Comparison of ENCODE assay signal across 27 cellular contexts in genomic region chr9:72151099-72151498, GRCh38. TPM values are rescaled to one million over a fixed set of nuclear protein-coding genes. Genes with fewer than 3 reads are reported as not detected.
"Had no signal": no experiment of that assay in that cellular context is flagged by ENCODE, and none has a peak within 500 bp of the region (broad histone marks: within the 10 kb centered on the region; RNA-seq: fewer than 3 reads in every experiment).

No MANE protein-coding gene starts in this region.

- H3K36me3 Mint-ChIP-seq: activated naive CD8-positive, alpha-beta T cell treated with anti-CD3 and anti-CD28 coated beads for 36 hours; neural progenitor cell; WTC11 had no signal

- H3K9me3 ChIP-seq: gastrocnemius medialis had no signal

- H3K27me3 ChIP-seq: gastrocnemius medialis had no signal

- H3K36me3 ChIP-seq: cardiac muscle cell, gastrocnemius medialis, neural progenitor cell had no signal

- H3K4me3 ChIP-seq: cardiac muscle cell, gastrocnemius medialis, neural progenitor cell had no signal

- FAIRE-seq: TTC549 had no signal

- H3K4me3 Mint-ChIP-seq: activated CD8-positive, alpha-beta T cell treated with anti-CD3 and anti-CD28 coated beads for 36 hours; activated naive CD8-positive, alpha-beta T cell treated with anti-CD3 and anti-CD28 coated beads for 36 hours; activated T-helper 17 cell treated with anti-CD3 and anti-CD28 coated beads, Interleukin-2, amount 50 U/mL, for 72 hours; endodermal cell; memory B cell; naive thymus-derived CD4-positive, alpha-beta T cell; neural progenitor cell; stimulated activated memory B cell treated with anti-CD40 and anti-IgM and Interleukin-4, amounts not matched to agents 10 μg/mL and 1 μg/mL and 100 μg/mL, for 72 hours had no signal

- H3K9ac ChIP-seq: neural progenitor cell had no signal

- DNase-seq: activated CD4-positive, alpha-beta T cell treated with anti-CD3 and anti-CD28 coated beads for 48 hours; activated CD8-positive, alpha-beta T cell treated with anti-CD3 and anti-CD28 coated beads for 36 hours; activated naive CD4-positive, alpha-beta T cell; activated naive CD8-positive, alpha-beta T cell treated with anti-CD3 and anti-CD28 coated beads for 36 hours; activated T-cell treated with anti-CD3 and anti-CD28 coated beads, Interleukin-2, amount 50 U/mL, for 1 hour; amniotic stem cell; dermis blood vessel endothelial cell; endodermal cell; erythroblast; gastrocnemius medialis; head of caudate nucleus; kidney glomerular epithelial cell; left ventricle myocardium superior; naive thymus-derived CD4-positive, alpha-beta T cell; right cardiac atrium; stimulated activated CD4-positive, alpha-beta T cell treated with anti-CD3 and anti-CD28 coated beads, Interleukin-4, amount 100 ng/mL, for 4 hours had no signal

- H3K4me1 Mint-ChIP-seq: activated T-helper 17 cell treated with anti-CD3 and anti-CD28 coated beads, Interleukin-2, amount 50 U/mL, for 72 hours; endodermal cell had no signal

- ATAC-seq: activated CD8-positive, alpha-beta T cell treated with anti-CD3 and anti-CD28 coated beads for 36 hours; activated T-helper 17 cell treated with anti-CD3 and anti-CD28 coated beads, Interleukin-2, amount 50 U/mL, for 72 hours; gastrocnemius medialis; left ventricle myocardium superior; naive thymus-derived CD4-positive, alpha-beta T cell; right cardiac atrium; stimulated activated memory B cell treated with anti-CD40 and anti-IgM and Interleukin-4, amounts not matched to agents 10 μg/mL and 1 μg/mL and 100 μg/mL, for 72 hours; WTC11 had no signal

- H3K27ac Mint-ChIP-seq: activated CD8-positive, alpha-beta T cell treated with anti-CD3 and anti-CD28 coated beads for 36 hours; activated naive CD8-positive, alpha-beta T cell treated with anti-CD3 and anti-CD28 coated beads for 36 hours; activated T-helper 17 cell treated with anti-CD3 and anti-CD28 coated beads, Interleukin-2, amount 50 U/mL, for 72 hours; endodermal cell; memory B cell; naive thymus-derived CD4-positive, alpha-beta T cell; neural progenitor cell; progenitor cell of endocrine pancreas; stimulated activated memory B cell treated with anti-CD40 and anti-IgM and Interleukin-4, amounts not matched to agents 10 μg/mL and 1 μg/mL and 100 μg/mL, for 72 hours; WTC11 had no signal

- H3K27ac ChIP-seq: cardiac muscle cell, neural progenitor cell had no signal

- H3K9me3 Mint-ChIP-seq: activated CD8-positive, alpha-beta T cell treated with anti-CD3 and anti-CD28 coated beads for 36 hours; activated T-helper 17 cell treated with anti-CD3 and anti-CD28 coated beads, Interleukin-2, amount 50 U/mL, for 72 hours had no signal

RNA-seq across cellular contexts. Expression of gene GDA, which starts 1.9 kb away (rescaled TPM):
- total RNA-seq: activated CD8-positive, alpha-beta T cell treated with anti-CD3 and anti-CD28 coated beads for 36 hours; activated naive CD8-positive, alpha-beta T cell treated with anti-CD3 and anti-CD28 coated beads for 36 hours; activated T-helper 17 cell treated with anti-CD3 and anti-CD28 coated beads, Interleukin-2, amount 50 U/mL, for 72 hours; mononuclear cell; naive thymus-derived CD4-positive, alpha-beta T cell; osteoblast; T-helper 2 cell treated with Interferon-gamma antibody and Interleukin-4, amounts not matched to agents 100 ng/mL and 5 ng/mL, for 36 hours had no signal
- polyA plus RNA-seq: naive thymus-derived CD4-positive, alpha-beta T cell had no signal
